Comparison of ENCODE assay signal across 13 cellular contexts in the genomic region with DNA sequence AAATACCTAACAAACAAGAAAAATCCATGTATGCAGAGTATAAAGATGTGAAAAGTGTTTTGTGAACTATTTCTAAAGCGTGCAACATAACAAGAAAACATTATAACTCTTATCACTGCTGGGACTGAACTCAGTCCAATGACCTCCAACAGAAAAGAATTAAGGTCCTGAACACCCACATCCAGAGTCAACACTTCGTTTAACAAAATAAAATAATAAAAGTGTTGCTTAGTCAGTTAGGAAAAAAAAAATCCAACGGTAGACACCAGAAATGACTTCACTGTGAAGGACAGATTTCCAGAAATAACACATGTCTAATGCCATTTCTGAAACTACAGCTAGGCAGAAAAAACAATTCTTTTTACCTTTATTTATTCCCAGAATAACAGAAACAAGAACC. TPM values are rescaled to one million over a fixed set of nuclear protein-coding genes. Genes with fewer than 3 reads are reported as not detected.
DNase-seq lines count a peak whose midpoint lies in the region; ATAC-seq and TF ChIP-seq lines count a peak whose summit lies in the region.
"Had no signal": no experiment of that assay in that cellular context is flagged by ENCODE, and none has a peak within 500 bp of the region (broad histone marks: within the 10 kb centered on the region; RNA-seq: fewer than 3 reads in every experiment).

No MANE protein-coding gene starts in this region.

- H4K20me1 ChIP-seq in GM23248 (ENCODE audit: insufficient read depth): no peaks in the 10 kb centered on the region
- H4K20me1 ChIP-seq in MM.1S (ENCODE audit: insufficient read depth, low read length): no peaks in the 10 kb centered on the region

- ATAC-seq in HG03159 (IDR thresholded peaks at IDR 0.05; ENCODE audit: unreplicated experiment) (no peak), GM19351 (IDR thresholded peaks at IDR 0.05; ENCODE audit: unreplicated experiment) (no peak), HG03378 (IDR thresholded peaks at IDR 0.05; ENCODE audit: unreplicated experiment) (no peak)
- ATAC-seq: stimulated activated naive B cell treated with anti-CD40 and anti-IgM and Interleukin-4, amounts not matched to agents 10 μg/mL and 1 μg/mL and 100 μg/mL, for 72 hours had no signal

- H2AFZ ChIP-seq in GM23248 (no peak overlapping the region), MM.1S (ENCODE audit: low read length) (no peak overlapping the region)

- H3K27me3 ChIP-seq in GM23248 (replicated peaks; ENCODE audit: insufficient read depth) (no peaks in the 10 kb centered on the region), MM.1S (replicated peaks; ENCODE audit: insufficient read depth, low read length) (no peaks in the 10 kb centered on the region)
- no peaks in the 10 kb centered on the region for H3K27me3 ChIP-seq in effector memory CD4-positive, alpha-beta T cell (replicated peaks; ENCODE audit: control insufficient read depth, insufficient read depth, low read length, poor library complexity, severe bottlenecking)

- peak overlapping the region; percentile 54 for H3K27ac Mint-ChIP-seq in nephron progenitor cell
- H3K27ac Mint-ChIP-seq: CD14-positive monocyte; stimulated activated naive B cell treated with anti-CD40 and anti-IgM and Interleukin-4, amounts not matched to agents 10 μg/mL and 1 μg/mL and 100 μg/mL, for 72 hours had no signal

- in situ Hi-C loops in GM23248 (cut with MboI): no loop called here

- WGBS in GM23248 (ENCODE audit: low coverage in 1 of 2, low lambda C conversion rate in 2 of 2, missing lambda C conversion rate in 2 of 2), 2 experiments: 16 to 20% methylated on average over 3 of the region's 3 CpGs

- peak; percentile 43 for DNase-seq in GM23248
- DNase-seq in MM.1S: no peak
- no peak for DNase-seq in effector memory CD4-positive, alpha-beta T cell
- DNase-seq in nephron progenitor cell: no peak
- no peak for DNase-seq in amniotic stem cell (lab: John Stamatoyannopoulos, UW)
- DNase-seq: activated CD4-positive, alpha-beta T cell treated with anti-CD3 and anti-CD28 coated beads, Interleukin-2, amount 50 U/mL, for 4 hours; activated effector memory CD4-positive, alpha-beta T cell treated with Interleukin-2 at 50 U/mL for 16 hours; effector CD4-positive, alpha-beta T cell; stimulated activated naive B cell treated with anti-CD40 and anti-IgM and Interleukin-4, amounts not matched to agents 10 μg/mL and 1 μg/mL and 100 μg/mL, for 72 hours had no signal

- peaks cover 53% of the 10 kb centered on the region for H3F3A ChIP-seq in GM23248 (ENCODE audit: insufficient read depth)
- peaks cover 18% of the 10 kb centered on the region for H3F3A ChIP-seq in MM.1S (ENCODE audit: insufficient read depth, low read length)

- peak overlapping the region; percentile 54 for H3K27ac ChIP-seq in GM23248
- no peak overlapping the region for H3K27ac ChIP-seq in MM.1S (ENCODE audit: low read length)
- peak overlapping the region; percentile 91 for H3K27ac ChIP-seq in effector memory CD4-positive, alpha-beta T cell (ENCODE audit: insufficient read depth, low read length, poor library complexity, severe bottlenecking)

- H3K4me2 ChIP-seq in GM23248 (ENCODE audit: unreplicated experiment): peak overlapping the region; percentile 74
- 0 out of 2 replicates have a peak overlapping the region, but pooled peaks have one; percentile 2 for H3K4me2 ChIP-seq in MM.1S (ENCODE audit: low read depth, low read length)

- no peaks in the 10 kb centered on the region for H3K27me3 Mint-ChIP-seq in nephron progenitor cell (ENCODE audit: low read depth, poor library complexity)

- H3K9ac ChIP-seq in GM23248 (peak overlapping the region; percentile 10; the same call in 1 of the 2 replicates), MM.1S (ENCODE audit: low read length) (no peak overlapping the region)

- H3K9me3 ChIP-seq in GM23248 (ENCODE audit: low read depth) (no peaks in the 10 kb centered on the region), MM.1S (replicated peaks; ENCODE audit: insufficient read depth, low read length) (no peaks in the 10 kb centered on the region)
- H3K9me3 ChIP-seq in effector memory CD4-positive, alpha-beta T cell (ENCODE audit: control insufficient read depth, low read length): no peaks in the 10 kb centered on the region

- peaks cover 74% of the 10 kb centered on the region for H3K79me2 ChIP-seq in GM23248 (ENCODE audit: insufficient read depth)
- H3K79me2 ChIP-seq in MM.1S (ENCODE audit: low read length): peaks cover 20% of the 10 kb centered on the region

- no peaks in the 10 kb centered on the region for H3K9me3 Mint-ChIP-seq in nephron progenitor cell
- H3K9me3 Mint-ChIP-seq: CD14-positive monocyte had no signal

- H3K4me1 Mint-ChIP-seq in nephron progenitor cell: peaks cover 44% of the 10 kb centered on the region

- H3K4me3 ChIP-seq in GM23248: peak overlapping the region; percentile 40
- no peak overlapping the region for H3K4me3 ChIP-seq in MM.1S (ENCODE audit: low read length)
- no peak overlapping the region for H3K4me3 ChIP-seq in effector memory CD4-positive, alpha-beta T cell (ENCODE audit: insufficient read depth, low read depth, low read length, poor library complexity, severe bottlenecking)

- H3K36me3 ChIP-seq in GM23248 (ENCODE audit: low read depth) (no peaks in the 10 kb centered on the region), MM.1S (replicated peaks; ENCODE audit: insufficient read depth, low read length) (no peaks in the 10 kb centered on the region)
- H3K36me3 ChIP-seq in effector memory CD4-positive, alpha-beta T cell (ENCODE audit: control insufficient read depth, insufficient read depth, low read length): no peaks in the 10 kb centered on the region

- no peak overlapping the region for H3K4me3 Mint-ChIP-seq in nephron progenitor cell
- H3K4me3 Mint-ChIP-seq: CD14-positive monocyte; stimulated activated naive B cell treated with anti-CD40 and anti-IgM and Interleukin-4, amounts not matched to agents 10 μg/mL and 1 μg/mL and 100 μg/mL, for 72 hours had no signal

- H3K36me3 Mint-ChIP-seq in nephron progenitor cell (ENCODE audit: low read depth): peaks cover 5% of the 10 kb centered on the region
- H3K36me3 Mint-ChIP-seq: CD14-positive monocyte; stimulated activated naive B cell treated with anti-CD40 and anti-IgM and Interleukin-4, amounts not matched to agents 10 μg/mL and 1 μg/mL and 100 μg/mL, for 72 hours had no signal

- peaks cover 78% of the 10 kb centered on the region for H3K4me1 ChIP-seq in GM23248 (ENCODE audit: insufficient read depth)
- H3K4me1 ChIP-seq in MM.1S (ENCODE audit: low read length): peaks cover 28% of the 10 kb centered on the region
- peaks cover 29% of the 10 kb centered on the region for H3K4me1 ChIP-seq in effector memory CD4-positive, alpha-beta T cell (ENCODE audit: control insufficient read depth, insufficient read depth, low read length, poor library complexity, severe bottlenecking)

- TF ChIP-seq CTCF in MM.1S (IDR thresholded peaks at IDR 0.05; ENCODE audit: low read length) (no peak), nephron progenitor cell (IDR thresholded peaks at IDR 0.05) (no peak)

- H3K9me2 ChIP-seq in GM23248 (ENCODE audit: insufficient read depth): no peaks in the 10 kb centered on the region
- no peaks in the 10 kb centered on the region for H3K9me2 ChIP-seq in MM.1S (replicated peaks; ENCODE audit: insufficient read depth, low read length)

RNA-seq across cellular contexts. Expression of a gene that starts 28.0 kb away (rescaled TPM):
- 24.2 and 26.4 TPM in 2 replicates for total RNA-seq in GM23248 (2014; rRNA removed; shearing (Covaris generic))
- 10.5 and 10.9 TPM in 2 replicates for polyA plus RNA-seq in GM23248 (2016; fragmentation: Nextera tagmentation; extraction: Ambion mirVana)
